In genomic region chr7:134943785-134944400, GRCh38 we compare ENCODE assay signal across 8 cellular contexts. TPM values are rescaled to one million over a fixed set of nuclear protein-coding genes. Genes with fewer than 3 reads are reported as not detected.
A peak's percentile ranks its signal among the peaks of the same experiment; 100 is the strongest.
DNase-seq lines count a peak whose midpoint lies in the region; ATAC-seq and TF ChIP-seq lines count a peak whose summit lies in the region.

No MANE protein-coding gene starts in this region.

- ATAC-seq in GM19351 (IDR thresholded peaks at IDR 0.05; ENCODE audit: unreplicated experiment): peak; percentile 77
- ATAC-seq in HG03025 (IDR thresholded peaks at IDR 0.05; ENCODE audit: low FRiP score, unreplicated experiment): no peak
- no peak for ATAC-seq in T-helper 17 cell

- no peaks in the 10 kb centered on the region for H3K9me3 Mint-ChIP-seq in osteocyte (ENCODE audit: unreplicated experiment)

- no peak overlapping the region for H3K4me3 ChIP-seq in astrocyte of the cerebellum (ENCODE audit: low read depth, low read length)

- no peaks in the 10 kb centered on the region for H3K9me3 ChIP-seq in T-helper 17 cell (ENCODE audit: control insufficient read depth, low read length, poor library complexity, severe bottlenecking)

- H3K4me3 Mint-ChIP-seq in osteocyte (ENCODE audit: unreplicated experiment) (no peak overlapping the region), T-helper 17 cell (no peak overlapping the region)

- in situ Hi-C loops in astrocyte of the cerebellum (cut with HindIII; ENCODE audit: low sequenced_read_pairs): loop anchor here (10.0 kb wide), 1 partner anchor 249 kb away; no protein-coding TSS in a partner anchor

- TF ChIP-seq CTCF in astrocyte of the cerebellum (IDR thresholded peaks at IDR 0.05; ENCODE audit: low read depth, low read length, missing control alignments) (peak; percentile 18), osteocyte (IDR thresholded peaks at IDR 0.05) (peak; percentile 60)

- TF ChIP-seq RAD21 in Ishikawa (IDR thresholded peaks at IDR 0.05; ENCODE audit: low read depth): peak; percentile 51

- DNase-seq in COR-L47 (lab: John Stamatoyannopoulos, UW) (peak; percentile 38), astrocyte of the cerebellum (ENCODE audit: low read depth) (no peak), osteocyte (ENCODE audit: extremely low spot score, unreplicated experiment) (no peak), GOT3 (lab: John Stamatoyannopoulos, UW) (no peak), T-helper 17 cell (no peak)

- TF ChIP-seq EP300 in Ishikawa (IDR thresholded peaks at IDR 0.05; ENCODE audit: borderline replicate concordance): no peak

- H3K27ac Mint-ChIP-seq in osteocyte (ENCODE audit: unreplicated experiment) (no peak overlapping the region), T-helper 17 cell (no peak overlapping the region)

- H3K4me1 Mint-ChIP-seq in osteocyte (ENCODE audit: unreplicated experiment) (peaks cover 47% of the 10 kb centered on the region), T-helper 17 cell (peaks cover 4% of the 10 kb centered on the region)

- H3K36me3 Mint-ChIP-seq in osteocyte (ENCODE audit: unreplicated experiment) (peaks cover 64% of the 10 kb centered on the region), T-helper 17 cell (ENCODE audit: low read depth) (no peaks in the 10 kb centered on the region)

- no peaks in the 10 kb centered on the region for H3K27me3 Mint-ChIP-seq in osteocyte (ENCODE audit: unreplicated experiment)
- peaks cover 32% of the 10 kb centered on the region for H3K27me3 Mint-ChIP-seq in T-helper 17 cell

TF ChIP-seq in Ishikawa, 13 proteins besides CTCF, POLR2A, EP300 and RAD21:
- no peak for TF ChIP-seq NFIC (IDR thresholded peaks at IDR 0.05)
- no peak for TF ChIP-seq TEAD4 (IDR thresholded peaks at IDR 0.05)
- no peak for TF ChIP-seq REST (IDR thresholded peaks at IDR 0.05; ENCODE audit: low read depth)
- TF ChIP-seq MAX (IDR thresholded peaks at IDR 0.05): no peak
- no peak for TF ChIP-seq TCF12 (IDR thresholded peaks at IDR 0.05; ENCODE audit: low read depth)
- TF ChIP-seq FOXM1 (IDR thresholded peaks at IDR 0.05; ENCODE audit: borderline replicate concordance, low read depth): no peak
- no peak for TF ChIP-seq TAF1 (IDR thresholded peaks at IDR 0.05; ENCODE audit: low read depth)
- no peak for TF ChIP-seq EGR1 (IDR thresholded peaks at IDR 0.05)
- no peak for TF ChIP-seq USF1 (IDR thresholded peaks at IDR 0.05)
- no peak for TF ChIP-seq YY1 (IDR thresholded peaks at IDR 0.05; ENCODE audit: low read depth)
- no peak for TF ChIP-seq ZBTB7A (IDR thresholded peaks at IDR 0.05; ENCODE audit: low read depth)
- no peak for TF ChIP-seq CEBPB (IDR thresholded peaks at IDR 0.05)
- TF ChIP-seq CREB1 (IDR thresholded peaks at IDR 0.05; ENCODE audit: low read depth): no peak

RNA-seq across cellular contexts. Expression of gene AGBL3, which starts 42.4 kb away (rescaled TPM):
- total RNA-seq in osteocyte (1.2 and 1.3 TPM in 2 replicates), T-helper 17 cell (1 to 10 TPM; 2.1 to 2.4 TPM)
